In the genomic region with DNA sequence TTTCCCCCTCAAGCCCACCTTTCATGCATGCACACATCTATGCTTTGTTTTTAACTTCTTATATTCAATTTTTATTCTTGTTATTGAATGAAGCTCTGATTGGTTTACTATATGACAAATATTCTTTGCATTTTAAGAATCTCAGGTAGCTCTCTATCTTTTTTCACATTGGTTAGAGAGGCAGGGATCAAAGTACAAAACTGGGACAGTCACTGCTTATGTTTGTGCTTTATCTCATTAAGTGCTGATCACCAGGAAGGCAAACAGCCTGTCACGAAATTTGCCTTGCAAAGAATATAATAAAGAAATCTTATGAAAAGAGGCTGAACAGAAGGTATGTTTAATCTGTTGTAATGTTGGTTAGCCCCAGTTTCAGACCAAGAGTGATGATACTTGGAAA, we compare ENCODE assay signal across 1 cellular context.
TF ChIP-seq lines count a peak whose summit lies in the region.

No MANE protein-coding gene starts in this region.

TF ChIP-seq in HepG2, 621 proteins besides CTCF, POLR2A, EP300 and RAD21 (continued from another document):
- TF ChIP-seq, protein P1, sequence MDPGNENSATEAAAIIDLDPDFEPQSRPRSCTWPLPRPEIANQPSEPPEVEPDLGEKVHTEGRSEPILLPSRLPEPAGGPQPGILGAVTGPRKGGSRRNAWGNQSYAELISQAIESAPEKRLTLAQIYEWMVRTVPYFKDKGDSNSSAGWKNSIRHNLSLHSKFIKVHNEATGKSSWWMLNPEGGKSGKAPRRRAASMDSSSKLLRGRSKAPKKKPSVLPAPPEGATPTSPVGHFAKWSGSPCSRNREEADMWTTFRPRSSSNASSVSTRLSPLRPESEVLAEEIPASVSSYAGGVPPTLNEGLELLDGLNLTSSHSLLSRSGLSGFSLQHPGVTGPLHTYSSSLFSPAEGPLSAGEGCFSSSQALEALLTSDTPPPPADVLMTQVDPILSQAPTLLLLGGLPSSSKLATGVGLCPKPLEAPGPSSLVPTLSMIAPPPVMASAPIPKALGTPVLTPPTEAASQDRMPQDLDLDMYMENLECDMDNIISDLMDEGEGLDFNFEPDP (CRISPR knock-in tag; conservative IDR thresholded peaks at IDR 0.05) = no peak
- TF ChIP-seq, protein P2, sequence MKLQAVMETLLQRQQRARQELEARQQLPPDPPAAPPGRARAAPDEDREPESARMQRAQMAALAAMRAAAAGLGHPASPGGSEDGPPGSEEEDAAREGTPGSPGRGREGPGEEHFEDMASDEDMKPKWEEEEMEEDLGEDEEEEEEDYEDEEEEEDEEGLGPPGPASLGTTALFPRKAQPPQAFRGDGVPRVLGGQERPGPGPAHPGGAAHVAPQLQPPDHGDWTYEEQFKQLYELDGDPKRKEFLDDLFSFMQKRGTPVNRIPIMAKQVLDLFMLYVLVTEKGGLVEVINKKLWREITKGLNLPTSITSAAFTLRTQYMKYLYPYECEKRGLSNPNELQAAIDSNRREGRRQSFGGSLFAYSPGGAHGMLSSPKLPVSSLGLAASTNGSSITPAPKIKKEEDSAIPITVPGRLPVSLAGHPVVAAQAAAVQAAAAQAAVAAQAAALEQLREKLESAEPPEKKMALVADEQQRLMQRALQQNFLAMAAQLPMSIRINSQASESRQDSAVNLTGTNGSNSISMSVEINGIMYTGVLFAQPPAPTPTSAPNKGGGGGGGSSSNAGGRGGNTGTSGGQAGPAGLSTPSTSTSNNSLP (IDR thresholded peaks at IDR 0.05; ENCODE audit: low read depth, low read length) = peak; percentile 74
- TF ChIP-seq ZMYM4 (CRISPR knock-in tag; IDR thresholded peaks at IDR 0.05) (peak; percentile 40; the same call in 1 of the 2 replicates), ZSCAN22 (CRISPR knock-in tag; IDR thresholded peaks at IDR 0.05) (0 out of 2 replicates have a peak, but pooled peaks have one; percentile 40), ZNF282 (IDR thresholded peaks at IDR 0.05; ENCODE audit: partially characterized antibody) (no peak), ZNF3 (CRISPR knock-in tag; IDR thresholded peaks at IDR 0.05) (no peak), HNF4A (CRISPR knock-in tag; IDR thresholded peaks at IDR 0.05) (peak; percentile 83), FOXK1 (CRISPR knock-in tag; IDR thresholded peaks at IDR 0.05; ENCODE audit: borderline replicate concordance, low read depth) (no peak), KAT8 (CRISPR knock-in tag; IDR thresholded peaks at IDR 0.05) (peak; percentile 18; the same call in 1 of the 2 replicates), ZNF766 (CRISPR knock-in tag; IDR thresholded peaks at IDR 0.05; ENCODE audit: borderline replicate concordance) (no peak), ZNF546 (CRISPR knock-in tag; conservative IDR thresholded peaks at IDR 0.05) (no peak), MAFK (conservative IDR thresholded peaks at IDR 0.05 in 1 of 2, IDR thresholded peaks at IDR 0.05 in 1 of 2; ENCODE audit: low read length in 2 of 2) (peak in 1 of 2 experiments; percentile 32; a peak in 2 of 4 replicates), ZFAT (CRISPR knock-in tag; conservative IDR thresholded peaks at IDR 0.05) (no peak), ELF3 (CRISPR knock-in tag; IDR thresholded peaks at IDR 0.05) (0 out of 2 replicates have a peak, but pooled peaks have one; percentile 47), SIN3B (IDR thresholded peaks at IDR 0.05; ENCODE audit: low read length) (no peak), SMC3 (IDR thresholded peaks at IDR 0.05; ENCODE audit: low read length) (no peak), NCOR1 (IDR thresholded peaks at IDR 0.05; ENCODE audit: borderline replicate concordance, low read length) (peak; percentile 66; the same call in 1 of the 2 replicates), SAP130 (CRISPR knock-in tag; IDR thresholded peaks at IDR 0.05; ENCODE audit: low read depth) (0 out of 2 replicates have a peak, but pooled peaks have one; percentile 17), ZNF839 (CRISPR knock-in tag; IDR thresholded peaks at IDR 0.05; ENCODE audit: borderline replicate concordance) (no peak), ZNF549 (CRISPR knock-in tag; IDR thresholded peaks at IDR 0.05) (no peak), SMAD9 (CRISPR knock-in tag; IDR thresholded peaks at IDR 0.05) (no peak)
- TF ChIP-seq, protein P3, sequence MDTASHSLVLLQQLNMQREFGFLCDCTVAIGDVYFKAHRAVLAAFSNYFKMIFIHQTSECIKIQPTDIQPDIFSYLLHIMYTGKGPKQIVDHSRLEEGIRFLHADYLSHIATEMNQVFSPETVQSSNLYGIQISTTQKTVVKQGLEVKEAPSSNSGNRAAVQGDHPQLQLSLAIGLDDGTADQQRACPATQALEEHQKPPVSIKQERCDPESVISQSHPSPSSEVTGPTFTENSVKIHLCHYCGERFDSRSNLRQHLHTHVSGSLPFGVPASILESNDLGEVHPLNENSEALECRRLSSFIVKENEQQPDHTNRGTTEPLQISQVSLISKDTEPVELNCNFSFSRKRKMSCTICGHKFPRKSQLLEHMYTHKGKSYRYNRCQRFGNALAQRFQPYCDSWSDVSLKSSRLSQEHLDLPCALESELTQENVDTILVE (CRISPR knock-in tag; IDR thresholded peaks at IDR 0.05) = 0 out of 2 replicates have a peak, but pooled peaks have one; percentile 38
- TF ChIP-seq, protein P4, sequence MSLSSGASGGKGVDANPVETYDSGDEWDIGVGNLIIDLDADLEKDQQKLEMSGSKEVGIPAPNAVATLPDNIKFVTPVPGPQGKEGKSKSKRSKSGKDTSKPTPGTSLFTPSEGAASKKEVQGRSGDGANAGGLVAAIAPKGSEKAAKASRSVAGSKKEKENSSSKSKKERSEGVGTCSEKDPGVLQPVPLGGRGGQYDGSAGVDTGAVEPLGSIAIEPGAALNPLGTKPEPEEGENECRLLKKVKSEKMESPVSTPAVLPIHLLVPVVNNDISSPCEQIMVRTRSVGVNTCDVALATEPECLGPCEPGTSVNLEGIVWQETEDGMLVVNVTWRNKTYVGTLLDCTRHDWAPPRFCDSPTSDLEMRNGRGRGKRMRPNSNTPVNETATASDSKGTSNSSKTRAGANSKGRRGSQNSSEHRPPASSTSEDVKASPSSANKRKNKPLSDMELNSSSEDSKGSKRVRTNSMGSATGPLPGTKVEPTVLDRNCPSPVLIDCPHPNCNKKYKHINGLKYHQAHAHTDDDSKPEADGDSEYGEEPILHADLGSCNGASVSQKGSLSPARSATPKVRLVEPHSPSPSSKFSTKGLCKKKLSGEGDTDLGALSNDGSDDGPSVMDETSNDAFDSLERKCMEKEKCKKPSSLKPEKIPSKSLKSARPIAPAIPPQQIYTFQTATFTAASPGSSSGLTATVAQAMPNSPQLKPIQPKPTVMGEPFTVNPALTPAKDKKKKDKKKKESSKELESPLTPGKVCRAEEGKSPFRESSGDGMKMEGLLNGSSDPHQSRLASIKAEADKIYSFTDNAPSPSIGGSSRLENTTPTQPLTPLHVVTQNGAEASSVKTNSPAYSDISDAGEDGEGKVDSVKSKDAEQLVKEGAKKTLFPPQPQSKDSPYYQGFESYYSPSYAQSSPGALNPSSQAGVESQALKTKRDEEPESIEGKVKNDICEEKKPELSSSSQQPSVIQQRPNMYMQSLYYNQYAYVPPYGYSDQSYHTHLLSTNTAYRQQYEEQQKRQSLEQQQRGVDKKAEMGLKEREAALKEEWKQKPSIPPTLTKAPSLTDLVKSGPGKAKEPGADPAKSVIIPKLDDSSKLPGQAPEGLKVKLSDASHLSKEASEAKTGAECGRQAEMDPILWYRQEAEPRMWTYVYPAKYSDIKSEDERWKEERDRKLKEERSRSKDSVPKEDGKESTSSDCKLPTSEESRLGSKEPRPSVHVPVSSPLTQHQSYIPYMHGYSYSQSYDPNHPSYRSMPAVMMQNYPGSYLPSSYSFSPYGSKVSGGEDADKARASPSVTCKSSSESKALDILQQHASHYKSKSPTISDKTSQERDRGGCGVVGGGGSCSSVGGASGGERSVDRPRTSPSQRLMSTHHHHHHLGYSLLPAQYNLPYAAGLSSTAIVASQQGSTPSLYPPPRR (CRISPR knock-in tag; IDR thresholded peaks at IDR 0.05; ENCODE audit: borderline replicate concordance) = 0 out of 2 replicates have a peak, but pooled peaks have one; percentile 18
- TF ChIP-seq, protein P5, sequence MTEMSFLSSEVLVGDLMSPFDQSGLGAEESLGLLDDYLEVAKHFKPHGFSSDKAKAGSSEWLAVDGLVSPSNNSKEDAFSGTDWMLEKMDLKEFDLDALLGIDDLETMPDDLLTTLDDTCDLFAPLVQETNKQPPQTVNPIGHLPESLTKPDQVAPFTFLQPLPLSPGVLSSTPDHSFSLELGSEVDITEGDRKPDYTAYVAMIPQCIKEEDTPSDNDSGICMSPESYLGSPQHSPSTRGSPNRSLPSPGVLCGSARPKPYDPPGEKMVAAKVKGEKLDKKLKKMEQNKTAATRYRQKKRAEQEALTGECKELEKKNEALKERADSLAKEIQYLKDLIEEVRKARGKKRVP (CRISPR knock-in tag; IDR thresholded peaks at IDR 0.05) = 0 out of 4 replicates have a peak, but pooled peaks of 1 of the 2 experiments have one; percentile 18
- TF ChIP-seq, protein P6, sequence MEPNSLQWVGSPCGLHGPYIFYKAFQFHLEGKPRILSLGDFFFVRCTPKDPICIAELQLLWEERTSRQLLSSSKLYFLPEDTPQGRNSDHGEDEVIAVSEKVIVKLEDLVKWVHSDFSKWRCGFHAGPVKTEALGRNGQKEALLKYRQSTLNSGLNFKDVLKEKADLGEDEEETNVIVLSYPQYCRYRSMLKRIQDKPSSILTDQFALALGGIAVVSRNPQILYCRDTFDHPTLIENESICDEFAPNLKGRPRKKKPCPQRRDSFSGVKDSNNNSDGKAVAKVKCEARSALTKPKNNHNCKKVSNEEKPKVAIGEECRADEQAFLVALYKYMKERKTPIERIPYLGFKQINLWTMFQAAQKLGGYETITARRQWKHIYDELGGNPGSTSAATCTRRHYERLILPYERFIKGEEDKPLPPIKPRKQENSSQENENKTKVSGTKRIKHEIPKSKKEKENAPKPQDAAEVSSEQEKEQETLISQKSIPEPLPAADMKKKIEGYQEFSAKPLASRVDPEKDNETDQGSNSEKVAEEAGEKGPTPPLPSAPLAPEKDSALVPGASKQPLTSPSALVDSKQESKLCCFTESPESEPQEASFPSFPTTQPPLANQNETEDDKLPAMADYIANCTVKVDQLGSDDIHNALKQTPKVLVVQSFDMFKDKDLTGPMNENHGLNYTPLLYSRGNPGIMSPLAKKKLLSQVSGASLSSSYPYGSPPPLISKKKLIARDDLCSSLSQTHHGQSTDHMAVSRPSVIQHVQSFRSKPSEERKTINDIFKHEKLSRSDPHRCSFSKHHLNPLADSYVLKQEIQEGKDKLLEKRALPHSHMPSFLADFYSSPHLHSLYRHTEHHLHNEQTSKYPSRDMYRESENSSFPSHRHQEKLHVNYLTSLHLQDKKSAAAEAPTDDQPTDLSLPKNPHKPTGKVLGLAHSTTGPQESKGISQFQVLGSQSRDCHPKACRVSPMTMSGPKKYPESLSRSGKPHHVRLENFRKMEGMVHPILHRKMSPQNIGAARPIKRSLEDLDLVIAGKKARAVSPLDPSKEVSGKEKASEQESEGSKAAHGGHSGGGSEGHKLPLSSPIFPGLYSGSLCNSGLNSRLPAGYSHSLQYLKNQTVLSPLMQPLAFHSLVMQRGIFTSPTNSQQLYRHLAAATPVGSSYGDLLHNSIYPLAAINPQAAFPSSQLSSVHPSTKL (CRISPR knock-in tag; IDR thresholded peaks at IDR 0.05) = peak; percentile 65
- TF ChIP-seq, protein P7, sequence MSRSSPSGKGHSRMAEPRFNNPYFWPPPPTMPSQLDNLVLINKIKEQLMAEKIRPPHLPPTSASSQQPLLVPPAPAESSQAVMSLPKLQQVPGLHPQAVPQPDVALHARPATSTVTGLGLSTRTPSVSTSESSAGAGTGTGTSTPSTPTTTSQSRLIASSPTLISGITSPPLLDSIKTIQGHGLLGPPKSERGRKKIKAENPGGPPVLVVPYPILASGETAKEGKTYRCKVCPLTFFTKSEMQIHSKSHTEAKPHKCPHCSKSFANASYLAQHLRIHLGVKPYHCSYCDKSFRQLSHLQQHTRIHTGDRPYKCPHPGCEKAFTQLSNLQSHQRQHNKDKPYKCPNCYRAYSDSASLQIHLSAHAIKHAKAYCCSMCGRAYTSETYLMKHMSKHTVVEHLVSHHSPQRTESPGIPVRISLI (CRISPR knock-in tag; IDR thresholded peaks at IDR 0.05; ENCODE audit: borderline replicate concordance) = 0 out of 2 replicates have a peak, but pooled peaks have one; percentile 23
- TF ChIP-seq, protein P8, sequence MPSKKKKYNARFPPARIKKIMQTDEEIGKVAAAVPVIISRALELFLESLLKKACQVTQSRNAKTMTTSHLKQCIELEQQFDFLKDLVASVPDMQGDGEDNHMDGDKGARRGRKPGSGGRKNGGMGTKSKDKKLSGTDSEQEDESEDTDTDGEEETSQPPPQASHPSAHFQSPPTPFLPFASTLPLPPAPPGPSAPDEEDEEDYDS (CRISPR knock-in tag; IDR thresholded peaks at IDR 0.05) = peak; percentile 25; the same call in 1 of the 2 replicates
